Comparison of ENCODE assay signal across 1 cellular context in the genomic region with DNA sequence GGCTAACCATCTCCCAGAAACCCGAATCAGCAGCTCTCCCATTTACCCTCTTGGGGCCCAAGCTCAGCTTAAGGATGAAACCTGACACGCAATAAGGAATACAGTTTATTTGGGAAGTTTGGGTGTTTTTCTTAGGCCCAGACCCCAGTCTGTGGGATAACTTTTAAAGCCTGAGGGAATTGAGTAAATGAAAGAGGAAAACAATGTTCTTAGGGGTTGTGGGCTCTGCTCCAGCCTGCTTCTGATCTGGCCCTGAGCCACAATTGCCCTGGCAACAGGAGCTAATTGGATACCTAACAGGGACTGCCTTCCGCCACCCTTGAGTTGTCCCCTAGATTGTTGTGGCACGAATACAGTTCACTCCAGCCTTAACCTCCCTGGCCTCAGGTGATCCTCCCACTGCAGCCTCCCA.
TF ChIP-seq lines count a peak whose summit lies in the region.

No MANE protein-coding gene starts in this region.

TF ChIP-seq in HEK293, 187 proteins besides CTCF, POLR2A, EP300 and RAD21 (continued from another document):
- TF ChIP-seq, protein P1, sequence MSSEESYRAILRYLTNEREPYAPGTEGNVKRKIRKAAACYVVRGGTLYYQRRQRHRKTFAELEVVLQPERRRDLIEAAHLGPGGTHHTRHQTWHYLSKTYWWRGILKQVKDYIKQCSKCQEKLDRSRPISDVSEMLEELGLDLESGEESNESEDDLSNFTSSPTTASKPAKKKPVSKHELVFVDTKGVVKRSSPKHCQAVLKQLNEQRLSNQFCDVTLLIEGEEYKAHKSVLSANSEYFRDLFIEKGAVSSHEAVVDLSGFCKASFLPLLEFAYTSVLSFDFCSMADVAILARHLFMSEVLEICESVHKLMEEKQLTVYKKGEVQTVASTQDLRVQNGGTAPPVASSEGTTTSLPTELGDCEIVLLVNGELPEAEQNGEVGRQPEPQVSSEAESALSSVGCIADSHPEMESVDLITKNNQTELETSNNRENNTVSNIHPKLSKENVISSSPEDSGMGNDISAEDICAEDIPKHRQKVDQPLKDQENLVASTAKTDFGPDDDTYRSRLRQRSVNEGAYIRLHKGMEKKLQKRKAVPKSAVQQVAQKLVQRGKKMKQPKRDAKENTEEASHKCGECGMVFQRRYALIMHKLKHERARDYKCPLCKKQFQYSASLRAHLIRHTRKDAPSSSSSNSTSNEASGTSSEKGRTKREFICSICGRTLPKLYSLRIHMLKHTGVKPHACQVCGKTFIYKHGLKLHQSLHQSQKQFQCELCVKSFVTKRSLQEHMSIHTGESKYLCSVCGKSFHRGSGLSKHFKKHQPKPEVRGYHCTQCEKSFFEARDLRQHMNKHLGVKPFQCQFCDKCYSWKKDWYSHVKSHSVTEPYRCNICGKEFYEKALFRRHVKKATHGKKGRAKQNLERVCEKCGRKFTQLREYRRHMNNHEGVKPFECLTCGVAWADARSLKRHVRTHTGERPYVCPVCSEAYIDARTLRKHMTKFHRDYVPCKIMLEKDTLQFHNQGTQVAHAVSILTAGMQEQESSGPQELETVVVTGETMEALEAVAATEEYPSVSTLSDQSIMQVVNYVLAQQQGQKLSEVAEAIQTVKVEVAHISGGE (tag by site-specific recombination; conservative IDR thresholded peaks at IDR 0.05; ENCODE audit: low read depth), result 0 out of 2 replicates have a peak, but pooled peaks have one; percentile 15
- TF ChIP-seq ZNF211 (tag by site-specific recombination; IDR thresholded peaks at IDR 0.05; ENCODE audit: low read depth), result no peak
- TF ChIP-seq SP7 (tag by site-specific recombination; IDR thresholded peaks at IDR 0.05), result 0 out of 2 replicates have a peak, but pooled peaks have one; percentile 14
- TF ChIP-seq ZFHX2 (tag by site-specific recombination; conservative IDR thresholded peaks at IDR 0.05), result no peak
- TF ChIP-seq ZNF155 (tag by site-specific recombination; IDR thresholded peaks at IDR 0.05), result no peak
- TF ChIP-seq, protein P2, sequence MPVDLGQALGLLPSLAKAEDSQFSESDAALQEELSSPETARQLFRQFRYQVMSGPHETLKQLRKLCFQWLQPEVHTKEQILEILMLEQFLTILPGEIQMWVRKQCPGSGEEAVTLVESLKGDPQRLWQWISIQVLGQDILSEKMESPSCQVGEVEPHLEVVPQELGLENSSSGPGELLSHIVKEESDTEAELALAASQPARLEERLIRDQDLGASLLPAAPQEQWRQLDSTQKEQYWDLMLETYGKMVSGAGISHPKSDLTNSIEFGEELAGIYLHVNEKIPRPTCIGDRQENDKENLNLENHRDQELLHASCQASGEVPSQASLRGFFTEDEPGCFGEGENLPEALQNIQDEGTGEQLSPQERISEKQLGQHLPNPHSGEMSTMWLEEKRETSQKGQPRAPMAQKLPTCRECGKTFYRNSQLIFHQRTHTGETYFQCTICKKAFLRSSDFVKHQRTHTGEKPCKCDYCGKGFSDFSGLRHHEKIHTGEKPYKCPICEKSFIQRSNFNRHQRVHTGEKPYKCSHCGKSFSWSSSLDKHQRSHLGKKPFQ (tag by site-specific recombination; IDR thresholded peaks at IDR 0.05), result peak; percentile 24; the same call in 1 of the 2 replicates
- no peak for TF ChIP-seq ZNF76 (tag by site-specific recombination; IDR thresholded peaks at IDR 0.05; ENCODE audit: borderline replicate concordance, low read depth)
- peak; percentile 38; the same call in 1 of the 2 replicates for TF ChIP-seq GLIS2 (tag by site-specific recombination; IDR thresholded peaks at IDR 0.05)
- TF ChIP-seq TCF7L2 (IDR thresholded peaks at IDR 0.05; ENCODE audit: borderline replicate concordance, low read depth, low read length), result no peak
- peak; percentile 24; the same call in 1 of the 2 replicates for TF ChIP-seq ZBTB17 (tag by site-specific recombination; IDR thresholded peaks at IDR 0.05)
- TF ChIP-seq SP2 (tag by site-specific recombination; IDR thresholded peaks at IDR 0.05), result no peak
- no peak for TF ChIP-seq ZNF157 (tag by site-specific recombination; IDR thresholded peaks at IDR 0.05)
- no peak for TF ChIP-seq ATF2 (tag by site-specific recombination; IDR thresholded peaks at IDR 0.05; ENCODE audit: low read depth)
- TF ChIP-seq, protein P3, sequence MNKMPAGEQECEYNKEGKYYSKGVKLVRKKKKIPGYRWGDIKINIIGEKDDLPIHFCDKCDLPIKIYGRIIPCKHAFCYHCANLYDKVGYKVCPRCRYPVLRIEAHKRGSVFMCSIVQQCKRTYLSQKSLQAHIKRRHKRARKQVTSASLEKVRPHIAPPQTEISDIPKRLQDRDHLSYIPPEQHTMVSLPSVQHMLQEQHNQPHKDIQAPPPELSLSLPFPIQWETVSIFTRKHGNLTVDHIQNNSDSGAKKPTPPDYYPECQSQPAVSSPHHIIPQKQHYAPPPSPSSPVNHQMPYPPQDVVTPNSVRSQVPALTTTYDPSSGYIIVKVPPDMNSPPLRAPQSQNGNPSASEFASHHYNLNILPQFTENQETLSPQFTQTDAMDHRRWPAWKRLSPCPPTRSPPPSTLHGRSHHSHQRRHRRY (tag by site-specific recombination; IDR thresholded peaks at IDR 0.05), result no peak
- no peak for TF ChIP-seq ZNF555 (tag by site-specific recombination; conservative IDR thresholded peaks at IDR 0.05)
- TF ChIP-seq ZNF2 (tag by site-specific recombination; IDR thresholded peaks at IDR 0.05), result no peak
- no peak for TF ChIP-seq ZNF132 (tag by site-specific recombination; IDR thresholded peaks at IDR 0.05; ENCODE audit: borderline replicate concordance)
- TF ChIP-seq ZBTB20 (tag by site-specific recombination; IDR thresholded peaks at IDR 0.05), result peak; percentile 91
- TF ChIP-seq, protein P4, sequence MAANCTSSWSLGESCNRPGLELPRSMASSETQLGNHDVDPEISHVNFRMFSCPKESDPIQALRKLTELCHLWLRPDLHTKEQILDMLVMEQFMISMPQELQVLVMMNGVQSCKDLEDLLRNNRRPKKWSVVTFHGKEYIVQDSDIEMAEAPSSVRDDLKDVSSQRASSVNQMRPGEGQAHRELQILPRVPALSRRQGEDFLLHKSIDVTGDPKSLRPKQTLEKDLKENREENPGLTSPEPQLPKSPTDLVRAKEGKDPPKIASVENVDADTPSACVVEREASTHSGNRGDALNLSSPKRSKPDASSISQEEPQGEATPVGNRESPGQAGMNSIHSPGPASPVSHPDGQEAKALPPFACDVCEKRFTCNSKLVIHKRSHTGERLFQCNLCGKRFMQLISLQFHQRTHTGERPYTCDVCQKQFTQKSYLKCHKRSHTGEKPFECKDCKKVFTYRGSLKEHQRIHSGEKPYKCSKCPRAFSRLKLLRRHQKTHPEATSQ (tag by site-specific recombination; IDR thresholded peaks at IDR 0.05), result no peak
- peak; percentile 85 for TF ChIP-seq ZBTB48 (tag by site-specific recombination; IDR thresholded peaks at IDR 0.05)
- 0 out of 2 replicates have a peak, but pooled peaks have one; percentile 18 for TF ChIP-seq SCRT2 (tag by site-specific recombination; IDR thresholded peaks at IDR 0.05)
- no peak for TF ChIP-seq ZNF354C (tag by site-specific recombination; IDR thresholded peaks at IDR 0.05; ENCODE audit: borderline replicate concordance, low read depth)
- TF ChIP-seq ZNF423 (tag by site-specific recombination; IDR thresholded peaks at IDR 0.05), result peak; percentile 43; the same call in 1 of the 2 replicates
- TF ChIP-seq KLF7 (tag by site-specific recombination; IDR thresholded peaks at IDR 0.05; ENCODE audit: borderline replicate concordance), result no peak
- no peak for TF ChIP-seq ZNF785 (tag by site-specific recombination; IDR thresholded peaks at IDR 0.05)
- peak; percentile 88 for TF ChIP-seq GLIS1 (tag by site-specific recombination; IDR thresholded peaks at IDR 0.05)
- TF ChIP-seq ZNF792 (tag by site-specific recombination; IDR thresholded peaks at IDR 0.05), result no peak
- TF ChIP-seq ZNF600 (tag by site-specific recombination; IDR thresholded peaks at IDR 0.05), result no peak
- no peak for TF ChIP-seq ZNF404 (tag by site-specific recombination; IDR thresholded peaks at IDR 0.05)
- TF ChIP-seq SETDB1 (IDR thresholded peaks at IDR 0.05; ENCODE audit: insufficient read length, low read length), result no peak
- no peak for TF ChIP-seq ZSCAN23 (tag by site-specific recombination; IDR thresholded peaks at IDR 0.05)
- TF ChIP-seq ZBTB8A (tag by site-specific recombination; IDR thresholded peaks at IDR 0.05), result no peak
- TF ChIP-seq, protein P5, sequence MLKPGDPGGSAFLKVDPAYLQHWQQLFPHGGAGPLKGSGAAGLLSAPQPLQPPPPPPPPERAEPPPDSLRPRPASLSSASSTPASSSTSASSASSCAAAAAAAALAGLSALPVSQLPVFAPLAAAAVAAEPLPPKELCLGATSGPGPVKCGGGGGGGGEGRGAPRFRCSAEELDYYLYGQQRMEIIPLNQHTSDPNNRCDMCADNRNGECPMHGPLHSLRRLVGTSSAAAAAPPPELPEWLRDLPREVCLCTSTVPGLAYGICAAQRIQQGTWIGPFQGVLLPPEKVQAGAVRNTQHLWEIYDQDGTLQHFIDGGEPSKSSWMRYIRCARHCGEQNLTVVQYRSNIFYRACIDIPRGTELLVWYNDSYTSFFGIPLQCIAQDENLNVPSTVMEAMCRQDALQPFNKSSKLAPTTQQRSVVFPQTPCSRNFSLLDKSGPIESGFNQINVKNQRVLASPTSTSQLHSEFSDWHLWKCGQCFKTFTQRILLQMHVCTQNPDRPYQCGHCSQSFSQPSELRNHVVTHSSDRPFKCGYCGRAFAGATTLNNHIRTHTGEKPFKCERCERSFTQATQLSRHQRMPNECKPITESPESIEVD (tag by site-specific recombination; IDR thresholded peaks at IDR 0.05), result peak; percentile 82
- TF ChIP-seq, protein P6, sequence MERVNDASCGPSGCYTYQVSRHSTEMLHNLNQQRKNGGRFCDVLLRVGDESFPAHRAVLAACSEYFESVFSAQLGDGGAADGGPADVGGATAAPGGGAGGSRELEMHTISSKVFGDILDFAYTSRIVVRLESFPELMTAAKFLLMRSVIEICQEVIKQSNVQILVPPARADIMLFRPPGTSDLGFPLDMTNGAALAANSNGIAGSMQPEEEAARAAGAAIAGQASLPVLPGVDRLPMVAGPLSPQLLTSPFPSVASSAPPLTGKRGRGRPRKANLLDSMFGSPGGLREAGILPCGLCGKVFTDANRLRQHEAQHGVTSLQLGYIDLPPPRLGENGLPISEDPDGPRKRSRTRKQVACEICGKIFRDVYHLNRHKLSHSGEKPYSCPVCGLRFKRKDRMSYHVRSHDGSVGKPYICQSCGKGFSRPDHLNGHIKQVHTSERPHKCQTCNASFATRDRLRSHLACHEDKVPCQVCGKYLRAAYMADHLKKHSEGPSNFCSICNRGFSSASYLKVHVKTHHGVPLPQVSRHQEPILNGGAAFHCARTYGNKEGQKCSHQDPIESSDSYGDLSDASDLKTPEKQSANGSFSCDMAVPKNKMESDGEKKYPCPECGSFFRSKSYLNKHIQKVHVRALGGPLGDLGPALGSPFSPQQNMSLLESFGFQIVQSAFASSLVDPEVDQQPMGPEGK (tag by site-specific recombination; IDR thresholded peaks at IDR 0.05), result peak; percentile 40; the same call in 1 of the 2 replicates
- no peak for TF ChIP-seq MYNN (tag by site-specific recombination; IDR thresholded peaks at IDR 0.05; ENCODE audit: borderline replicate concordance)
TF ChIP-seq in HEK293: peak in this region for 18.
